1 cellular context compared by ENCODE assay signal in genomic region chr7:29612596-29612995, GRCh38.
TF ChIP-seq lines count a peak whose summit lies in the region.

No MANE protein-coding gene starts in this region.

TF ChIP-seq in H1, 55 proteins besides CTCF, POLR2A, EP300 and RAD21:
- TF ChIP-seq SP2 (IDR thresholded peaks at IDR 0.05; ENCODE audit: low read length) (no peak), KDM4A (IDR thresholded peaks at IDR 0.05; ENCODE audit: low read depth, low read length, severe bottlenecking) (no peak), ZNF274 (IDR thresholded peaks at IDR 0.05; ENCODE audit: borderline replicate concordance, extremely low read depth, low read length) (no peak), BCL11A (IDR thresholded peaks at IDR 0.05; ENCODE audit: low read depth in 2 of 2, low read length in 2 of 2) (no peak), SRF (IDR thresholded peaks at IDR 0.05; ENCODE audit: low read depth, low read length) (no peak), JUND (IDR thresholded peaks at IDR 0.05; ENCODE audit: low read length) (no peak), SIRT6 (IDR thresholded peaks at IDR 0.05; ENCODE audit: low read length) (no peak)
